ENCODE assay signal across 14 cellular contexts in the genomic region with DNA sequence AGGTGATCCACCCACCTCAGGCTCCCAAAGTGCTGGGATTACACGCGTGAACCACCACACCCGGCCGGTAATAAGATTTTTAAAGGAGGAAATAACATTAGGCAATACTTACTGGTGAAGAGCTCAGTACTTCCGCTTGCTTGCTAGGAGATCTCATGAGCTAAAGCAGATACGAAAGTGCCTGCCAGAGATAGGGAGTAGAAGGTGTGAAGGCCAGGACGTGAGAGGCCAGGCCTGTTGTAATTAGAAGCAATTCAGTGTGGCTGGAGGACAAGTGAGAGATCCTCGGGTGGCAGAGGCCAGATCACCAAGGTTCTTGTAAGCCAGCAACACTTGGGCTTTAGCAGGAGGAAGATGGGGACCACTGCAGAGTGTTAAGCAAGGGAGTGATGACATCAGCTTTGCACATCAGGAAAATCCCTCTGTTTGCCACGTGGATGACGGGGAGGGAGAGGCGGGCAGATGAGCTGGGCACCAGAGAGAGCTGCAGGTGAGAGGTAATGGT. TPM values are rescaled to one million over a fixed set of nuclear protein-coding genes. Genes with fewer than 3 reads are reported as not detected.
DNase-seq lines count a peak whose midpoint lies in the region; FAIRE-seq and TF ChIP-seq lines count a peak whose summit lies in the region.
"Had no signal": no experiment of that assay in that cellular context is flagged by ENCODE, and none has a peak within 500 bp of the region (broad histone marks: within the 10 kb centered on the region; RNA-seq: fewer than 3 reads in every experiment).

No MANE protein-coding gene starts in this region.

- no peaks in the 10 kb centered on the region for H3K9me3 ChIP-seq in SU-DHL-6 (ENCODE audit: insufficient read depth, low read length)
- H3K9me3 ChIP-seq in cardiac muscle cell (ENCODE audit: low read depth) = no peaks in the 10 kb centered on the region
- H3K9me3 ChIP-seq: adrenal gland, thyroid gland had no signal

- H3F3A ChIP-seq in SU-DHL-6 (ENCODE audit: insufficient read depth) = no peaks in the 10 kb centered on the region

- H3K9ac ChIP-seq in SU-DHL-6 (ENCODE audit: low read length) = no peak overlapping the region; the same call in 1 of the 2 replicates
- H3K9ac ChIP-seq: parathyroid adenoma had no signal

- TF ChIP-seq CTCF in SU-DHL-6 (IDR thresholded peaks at IDR 0.05; ENCODE audit: insufficient read depth, low read length, poor library complexity, severe bottlenecking) (no peak), cardiac muscle cell (IDR thresholded peaks at IDR 0.05; ENCODE audit: low read depth, low read length) (no peak)

- DNase-seq in NCI-H82 (lab: John Stamatoyannopoulos, UW) (peak; percentile 24), NCI-H82 treated with DMSO at 0.1 percent for 48 hours (lab: John Stamatoyannopoulos, UW; ENCODE audit: unreplicated experiment) (no peak), cardiac muscle cell (ENCODE audit: low read depth in 1 of 2, low spot score in 1 of 2) (peak; percentile 31 to 55), pons (ENCODE audit: low spot score) (peak; percentile 54), frontal cortex (ENCODE audit: low spot score in 2 of 2) (no peak), NCI-H524 (lab: John Stamatoyannopoulos, UW) (no peak), SW 1271 (lab: John Stamatoyannopoulos, UW) (no peak)
- DNase-seq: activated CD4-positive, alpha-beta T cell treated with anti-CD3 and anti-CD28 coated beads, Interleukin-2, amount 50 U/mL, for 4 hours; NCI-H2029 treated with DMSO at 0.1 percent for 48 hours; thyroid gland had no signal

- H3K27ac ChIP-seq in SU-DHL-6 (ENCODE audit: low read depth, low read length) = no peak overlapping the region
- peak overlapping the region; percentile 62 for H3K27ac ChIP-seq in cardiac muscle cell
- H3K27ac ChIP-seq: 22Rv1, parathyroid adenoma, thyroid gland had no signal

- H3K79me2 ChIP-seq in SU-DHL-6 (ENCODE audit: insufficient read depth, low read length) = no peaks in the 10 kb centered on the region

- no peak for FAIRE-seq in frontal cortex (lab: Jason Lieb, UNC)

- no peaks in the 10 kb centered on the region for H3K4me1 ChIP-seq in cardiac muscle cell (ENCODE audit: low read depth)
- H3K4me1 ChIP-seq: adrenal gland had no signal

- peak overlapping the region; percentile 3 for H2AFZ ChIP-seq in SU-DHL-6 (ENCODE audit: low read depth, low read length, severe bottlenecking)
- H2AFZ ChIP-seq: parathyroid adenoma had no signal

- H3K4me2 ChIP-seq in SU-DHL-6 (ENCODE audit: low read depth, low read length, poor library complexity, severe bottlenecking) = peak overlapping the region; percentile 35

- H3K36me3 ChIP-seq in SU-DHL-6 (ENCODE audit: low read length) (no peaks in the 10 kb centered on the region), cardiac muscle cell (no peaks in the 10 kb centered on the region)
- H3K36me3 ChIP-seq: adrenal gland, thyroid gland had no signal

- H3K27me3 ChIP-seq in SU-DHL-6 (ENCODE audit: low read length) (no peaks in the 10 kb centered on the region), cardiac muscle cell (no peaks in the 10 kb centered on the region)
- H3K27me3 ChIP-seq: adrenal gland, thyroid gland had no signal

- no peaks in the 10 kb centered on the region for H3K9me2 ChIP-seq in SU-DHL-6 (replicated peaks; ENCODE audit: insufficient read depth, low read length)

- H4K20me1 ChIP-seq in SU-DHL-6 (ENCODE audit: low read depth, low read length) = no peaks in the 10 kb centered on the region; the same call in 1 of the 2 replicates

- H3K4me3 ChIP-seq in SU-DHL-6 (ENCODE audit: insufficient read depth, low read length, poor library complexity, severe bottlenecking) (no peak overlapping the region), cardiac muscle cell (no peak overlapping the region)
- H3K4me3 ChIP-seq: adrenal gland, thyroid gland had no signal

RNA-seq across cellular contexts. Expression of a gene that starts 7.6 kb away (rescaled TPM):
- 37.4 and 53.6 TPM in 2 replicates for total RNA-seq in cardiac muscle cell
- polyA plus RNA-seq in cardiac muscle cell = 9.2 and 15.9 TPM in 2 replicates
- total RNA-seq in frontal cortex = 8.6 TPM

RNA-seq across cellular contexts. Expression of a gene that starts 7.7 kb away (rescaled TPM):
- total RNA-seq in cardiac muscle cell = 46.0 and 49.1 TPM in 2 replicates
- polyA plus RNA-seq in cardiac muscle cell = 45.4 and 53.9 TPM in 2 replicates
- total RNA-seq in frontal cortex = 24.9 TPM

RNA-seq across cellular contexts. Expression of a gene that starts 50.8 kb away (rescaled TPM):
- total RNA-seq in cardiac muscle cell = 15.6 and 16.9 TPM in 2 replicates
- 16.1 TPM in 2 replicates for polyA plus RNA-seq in cardiac muscle cell
- 12.6 TPM for total RNA-seq in frontal cortex

Comparison
In these comparisons a context has a peak if more than half of its experiments do, and no peak if none do; other contexts are left out.
1. DNase-seq: peak in NCI-H82 (single experiment), cardiac muscle cell (2 of 2) and pons (single experiment); none in NCI-H82 treated with DMSO at 0.1 percent for 48 hours (single experiment), frontal cortex (0 of 2), NCI-H524 (0 of 2) and SW 1271 (0 of 2).